In genomic region chr1:150875197-150876110, GRCh38 we compare ENCODE assay signal across 8 cellular contexts. TPM values are rescaled to one million over a fixed set of nuclear protein-coding genes. Genes with fewer than 3 reads are reported as not detected.
DNase-seq lines count a peak whose midpoint lies in the region; ATAC-seq, FAIRE-seq and TF ChIP-seq lines count a peak whose summit lies in the region.

No MANE protein-coding gene starts in this region.

- DNase-seq in activated T-cell treated with anti-CD3 and anti-CD28 coated beads, Interleukin-2, amount 50 U/mL, for 72 hours: peak in 1 of 2 donors; percentile 32
- DNase-seq in activated T-cell treated with anti-CD3 and anti-CD28 coated beads for 4 hours (no peak), epithelial cell of prostate (ENCODE audit: low read depth, low spot score) (no peak), GM10248 (ENCODE audit: extremely low spot score) (no peak), D721Med (ENCODE audit: insufficient read length, low spot score) (no peak)

- no peaks in the 10 kb centered on the region for H3K9me3 Mint-ChIP-seq in activated T-cell treated with anti-CD3 and anti-CD28 coated beads, Interleukin-2, amount 50 U/mL, for 72 hours
- no peaks in the 10 kb centered on the region for H3K9me3 Mint-ChIP-seq in nephron

- H3K4me3 Mint-ChIP-seq in activated T-cell treated with anti-CD3 and anti-CD28 coated beads, Interleukin-2, amount 50 U/mL, for 72 hours: peak overlapping the region; percentile 86 to 98
- peak overlapping the region; percentile 89 to 100 (median 92) for H3K4me3 Mint-ChIP-seq in nephron

- H3K27ac ChIP-seq in epithelial cell of prostate: peak overlapping the region; percentile 66

- CTCF ChIA-PET in GM10248 (lab: Yijun Ruan, JAX): interaction anchor here (1.0 to 1.8 kb wide), 4 partner anchors 27 to 54 kb away, joined by 3 to 10 read pairs (median 3); no protein-coding TSS in a partner anchor

- FAIRE-seq in D721Med (lab: Jason Lieb, UNC): no peak

- peaks cover 33% of the 10 kb centered on the region for H3K4me1 Mint-ChIP-seq in activated T-cell treated with anti-CD3 and anti-CD28 coated beads, Interleukin-2, amount 50 U/mL, for 72 hours (ENCODE audit: low read depth)
- H3K4me1 Mint-ChIP-seq in nephron: peaks cover 28% of the 10 kb centered on the region

- H3K27ac Mint-ChIP-seq in activated T-cell treated with anti-CD3 and anti-CD28 coated beads, Interleukin-2, amount 50 U/mL, for 72 hours: peak overlapping the region; percentile 97
- H3K27ac Mint-ChIP-seq in nephron: peak overlapping the region; percentile 98 to 100 (median 99)

- POLR2A ChIA-PET in GM10248 (lab: Yijun Ruan, JAX): no interaction called here

- peaks cover 0 to 4% of the 10 kb centered on the region in 2 donors for H3K36me3 Mint-ChIP-seq in activated T-cell treated with anti-CD3 and anti-CD28 coated beads, Interleukin-2, amount 50 U/mL, for 72 hours (ENCODE audit: insufficient read depth in 2 of 2)
- H3K36me3 Mint-ChIP-seq in nephron (ENCODE audit: low read depth): peaks cover 16% of the 10 kb centered on the region

- no peak for ATAC-seq in activated T-cell treated with anti-CD3 and anti-CD28 coated beads, Interleukin-2, amount 50 U/mL, for 72 hours (replicated peaks in 1 of 2)
- ATAC-seq in SK-N-SH treated with all-trans-retinoic acid at 6 μM for 48 hours (peak; percentile 22; the same call in 2 of the 3 replicates), GM21717 (IDR thresholded peaks at IDR 0.05; ENCODE audit: unreplicated experiment) (no peak)

- TF ChIP-seq CTCF in nephron (IDR thresholded peaks at IDR 0.05; ENCODE audit: unreplicated experiment in 3 of 3) (no peak), GM10248 (IDR thresholded peaks at IDR 0.05; ENCODE audit: control extremely low read depth, extremely low read depth, low read depth, missing control alignments) (no peak), D721Med (IDR thresholded peaks at IDR 0.05; ENCODE audit: insufficient read depth, missing control alignments) (no peak)

- no peaks in the 10 kb centered on the region for H3K27me3 Mint-ChIP-seq in activated T-cell treated with anti-CD3 and anti-CD28 coated beads, Interleukin-2, amount 50 U/mL, for 72 hours (ENCODE audit: low read depth)
- H3K27me3 Mint-ChIP-seq in nephron (ENCODE audit: low read depth): no peaks in the 10 kb centered on the region

TF ChIP-seq in SK-N-SH treated with all-trans-retinoic acid at 6 μM for 48 hours, 23 proteins besides CTCF, POLR2A, EP300 and RAD21:
- TF ChIP-seq ZFP30 (CRISPR knock-in tag; IDR thresholded peaks at IDR 0.05) (no peak), CREB5 (CRISPR knock-in tag; IDR thresholded peaks at IDR 0.05; ENCODE audit: low read depth) (no peak), PATZ1 (CRISPR knock-in tag; IDR thresholded peaks at IDR 0.05; ENCODE audit: borderline replicate concordance) (no peak), ZNF70 (CRISPR knock-in tag; IDR thresholded peaks at IDR 0.05) (no peak), POU6F1 (CRISPR knock-in tag; IDR thresholded peaks at IDR 0.05; ENCODE audit: borderline replicate concordance, low read depth) (no peak), ESRRG (CRISPR knock-in tag; IDR thresholded peaks at IDR 0.05) (no peak), ARNTL (CRISPR knock-in tag; IDR thresholded peaks at IDR 0.05; ENCODE audit: borderline replicate concordance, low read depth) (no peak), SNAI2 (CRISPR knock-in tag; IDR thresholded peaks at IDR 0.05) (no peak), GLIS3 (CRISPR knock-in tag; IDR thresholded peaks at IDR 0.05) (no peak), ISL1 (CRISPR knock-in tag; IDR thresholded peaks at IDR 0.05) (no peak), TCF4 (CRISPR knock-in tag; IDR thresholded peaks at IDR 0.05; ENCODE audit: borderline replicate concordance) (no peak), ZFP3 (CRISPR knock-in tag; IDR thresholded peaks at IDR 0.05) (no peak), ZNF565 (CRISPR knock-in tag; conservative IDR thresholded peaks at IDR 0.05; ENCODE audit: low read depth) (no peak), ZC3H10 (CRISPR knock-in tag; IDR thresholded peaks at IDR 0.05) (no peak), TOX (CRISPR knock-in tag; IDR thresholded peaks at IDR 0.05; ENCODE audit: borderline replicate concordance) (no peak), BACH2 (CRISPR knock-in tag; IDR thresholded peaks at IDR 0.05; ENCODE audit: borderline replicate concordance) (no peak)

RNA-seq across cellular contexts. Expression of gene ARNT, which starts 0.9 kb away (rescaled TPM):
- 10 to 100 TPM; 39.4 to 43.2 TPM for total RNA-seq in activated T-cell treated with anti-CD3 and anti-CD28 coated beads, Interleukin-2, amount 50 U/mL, for 72 hours

RNA-seq across cellular contexts. Expression of gene CTXND2, which starts 11.5 kb away (rescaled TPM):
- not detected for total RNA-seq in activated T-cell treated with anti-CD3 and anti-CD28 coated beads, Interleukin-2, amount 50 U/mL, for 72 hours

RNA-seq across cellular contexts. Expression of gene SETDB1, which starts 50.7 kb away (rescaled TPM):
- total RNA-seq in activated T-cell treated with anti-CD3 and anti-CD28 coated beads, Interleukin-2, amount 50 U/mL, for 72 hours: 10 to 100 TPM; 60.4 to 70.1 TPM
